21 cellular contexts compared by ENCODE assay signal in genomic region chr17:53191878-53192277, GRCh38.
DNase-seq lines count a peak whose midpoint lies in the region; ATAC-seq and TF ChIP-seq lines count a peak whose summit lies in the region.
"Had no signal": no experiment of that assay in that cellular context is flagged by ENCODE, and none has a peak within 500 bp of the region (broad histone marks: within the 10 kb centered on the region; RNA-seq: fewer than 3 reads in every experiment).

No MANE protein-coding gene starts in this region.

- H3K9me3 Mint-ChIP-seq in MCF 10A (ENCODE audit: unreplicated experiment), result no peaks in the 10 kb centered on the region

- no peak overlapping the region for H3K27ac Mint-ChIP-seq in MCF 10A (ENCODE audit: low read depth, unreplicated experiment)
- H3K27ac Mint-ChIP-seq: activated CD4-positive, alpha-beta memory T cell treated with anti-CD3 and anti-CD28 coated beads, Interleukin-2, amount 10 ng/mL, durations not matched to agents 7 days and 5 days; CD8-positive, alpha-beta T cell had no signal

- no peaks in the 10 kb centered on the region for H3K4me1 ChIP-seq in breast epithelium
- no peaks in the 10 kb centered on the region for H3K4me1 ChIP-seq in testis
- H3K4me1 ChIP-seq: upper lobe of left lung had no signal

- no peak overlapping the region for H3K4me3 Mint-ChIP-seq in MCF 10A (ENCODE audit: unreplicated experiment)
- H3K4me3 Mint-ChIP-seq: activated CD4-positive, alpha-beta memory T cell treated with anti-CD3 and anti-CD28 coated beads, Interleukin-2, amount 10 ng/mL, durations not matched to agents 7 days and 5 days; CD8-positive, alpha-beta T cell had no signal

- H3K27me3 ChIP-seq in breast epithelium, result no peaks in the 10 kb centered on the region
- no peaks in the 10 kb centered on the region for H3K27me3 ChIP-seq in testis
- H3K27me3 ChIP-seq: dorsolateral prefrontal cortex, SJCRH30, upper lobe of left lung had no signal

- H3K36me3 ChIP-seq in breast epithelium (no peaks in the 10 kb centered on the region), testis (ENCODE audit: low read depth, missing control alignments) (no peaks in the 10 kb centered on the region)
- H3K36me3 ChIP-seq: SJCRH30, upper lobe of left lung had no signal

- peaks cover 14% of the 10 kb centered on the region for H3K4me1 Mint-ChIP-seq in MCF 10A (ENCODE audit: insufficient read depth, unreplicated experiment)
- H3K4me1 Mint-ChIP-seq: activated CD4-positive, alpha-beta memory T cell treated with anti-CD3 and anti-CD28 coated beads, Interleukin-2, amount 10 ng/mL, durations not matched to agents 7 days and 5 days had no signal

- intact Hi-C loops in MCF 10A (cut with micrococcal nuclease), result loop anchor here (2.0 kb wide), 1 partner anchor 981 kb away; no protein-coding TSS in a partner anchor
- intact Hi-C loops in breast epithelium (cut with DNase I; ENCODE audit: low total_unique reads), result no loop called here
- intact Hi-C loops in testis (cut with DNase I; ENCODE audit: low total_unique reads), result no loop called here

- H3K9me3 ChIP-seq in breast epithelium (no peaks in the 10 kb centered on the region), testis (no peaks in the 10 kb centered on the region)
- H3K9me3 ChIP-seq: SJCRH30, upper lobe of left lung had no signal

- no peak for ATAC-seq in HG03469 (IDR thresholded peaks at IDR 0.05; ENCODE audit: unreplicated experiment)
- no peak for ATAC-seq in HG03175 (IDR thresholded peaks at IDR 0.05; ENCODE audit: unreplicated experiment)
- ATAC-seq: CD8-positive, alpha-beta T cell; K562 had no signal

- no peak for TF ChIP-seq CTCF in MCF 10A (IDR thresholded peaks at IDR 0.05; ENCODE audit: unreplicated experiment)
- TF ChIP-seq CTCF in breast epithelium (IDR thresholded peaks at IDR 0.05), result no peak
- no peak for TF ChIP-seq CTCF in testis (IDR thresholded peaks at IDR 0.05)

- BruUV-seq in MCF 10A (replicated peaks; lab: Mats Ljungman, UMichigan), result no TSS peak

- peaks cover 8% of the 10 kb centered on the region for H3K27me3 Mint-ChIP-seq in MCF 10A (ENCODE audit: insufficient read depth, unreplicated experiment)
- H3K27me3 Mint-ChIP-seq: activated CD4-positive, alpha-beta memory T cell treated with anti-CD3 and anti-CD28 coated beads, Interleukin-2, amount 10 ng/mL, durations not matched to agents 7 days and 5 days had no signal

- H3K4me3 ChIP-seq in breast epithelium, result no peak overlapping the region
- no peak overlapping the region for H3K4me3 ChIP-seq in testis
- H3K4me3 ChIP-seq: dorsolateral prefrontal cortex, K562, SJCRH30, upper lobe of left lung had no signal

- peak; percentile 2 for DNase-seq in MCF 10A (ENCODE audit: unreplicated experiment)
- no peak for DNase-seq in breast epithelium (ENCODE audit: low spot score in 2 of 2)
- DNase-seq in NAMALWA (ENCODE audit: low spot score), result peak; percentile 35
- DNase-seq in SW480 (ENCODE audit: low spot score), result peak; percentile 2
- DNase-seq in renal cortical epithelial cell (ENCODE audit: low read depth), result peak; percentile 5
- DNase-seq in testis, result no peak
- DNase-seq: activated CD4-positive, alpha-beta memory T cell treated with anti-CD3 and anti-CD28 coated beads, Interleukin-2, amount 10 ng/mL, durations not matched to agents 7 days and 5 days; activated CD4-positive, CD25-positive, alpha-beta regulatory T cell; activated T-cell treated with anti-CD3 and anti-CD28 coated beads for 4 hours; CD8-positive, alpha-beta T cell; dorsolateral prefrontal cortex; hippocampal formation; islet precursor cell; NCI-H1105 treated with DMSO at 0.1 percent for 48 hours; NCI-H2107; occipital lobe; upper lobe of left lung had no signal

- H3K27ac ChIP-seq in breast epithelium (no peak overlapping the region), testis (no peak overlapping the region)
- H3K27ac ChIP-seq: dorsolateral prefrontal cortex, upper lobe of left lung had no signal

- POLR2A ChIA-PET in MCF 10A (lab: Yijun Ruan, JAX), result no interaction called here

- CTCF ChIA-PET in MCF 10A (lab: Yijun Ruan, JAX), result interaction anchor here (0.8 kb wide), 1 partner anchor 961 kb away, joined by 4 read pairs; no protein-coding TSS in a partner anchor

- H3K36me3 Mint-ChIP-seq in MCF 10A (ENCODE audit: insufficient read depth, unreplicated experiment), result peaks cover 4% of the 10 kb centered on the region
- H3K36me3 Mint-ChIP-seq: CD8-positive, alpha-beta T cell had no signal

- TF ChIP-seq POLR2A in breast epithelium (IDR thresholded peaks at IDR 0.05) (no peak), testis (IDR thresholded peaks at IDR 0.05) (no peak)

Comparison
In these comparisons a context has a peak if more than half of its experiments do, and no peak if none do; other contexts are left out.
1. DNase-seq: peak in MCF 10A (single experiment), NAMALWA (single experiment), SW480 (single experiment) and renal cortical epithelial cell (single experiment); none in breast epithelium (0 of 2) and testis (single experiment).